27 cellular contexts compared by ENCODE assay signal in genomic region chr11:108431370-108431769, GRCh38. TPM values are rescaled to one million over a fixed set of nuclear protein-coding genes. Genes with fewer than 3 reads are reported as not detected.
"Had no signal": no experiment of that assay in that cellular context is flagged by ENCODE, and none has a peak within 500 bp of the region (broad histone marks: within the 10 kb centered on the region; RNA-seq: fewer than 3 reads in every experiment).

No MANE protein-coding gene starts in this region.

- FAIRE-seq: urothelium cell line had no signal

- H3K36me3 ChIP-seq: stomach, suprapubic skin, thoracic aorta, thyroid gland, tibial artery, transverse colon, upper lobe of left lung, upper lobe of right lung, uterus, vagina had no signal

- H3K27ac ChIP-seq: stomach, suprapubic skin, testis, thoracic aorta, thyroid gland, tibial artery, tibial nerve, transverse colon, upper lobe of left lung, upper lobe of right lung, uterus, vagina had no signal

- H3K9me3 ChIP-seq: suprapubic skin, testis, thoracic aorta, thyroid gland, transverse colon, uterus, vagina had no signal

- ATAC-seq: stimulated activated effector memory CD8-positive, alpha-beta T cell treated with anti-CD3 and anti-CD28 coated beads, Interleukin-12 subunit alpha, Interleukin-12 subunit beta, amount 100 ng/mL, for 72 hours; stimulated activated memory B cell treated with anti-CD40 and anti-IgM and Interleukin-4, amounts not matched to agents 10 μg/mL and 1 μg/mL and 100 μg/mL, for 72 hours; stimulated activated naive B cell treated with anti-CD40 and anti-IgM and Interleukin-4, amounts not matched to agents 10 μg/mL and 1 μg/mL and 100 μg/mL, for 72 hours; stimulated activated naive CD8-positive, alpha-beta T cell treated with anti-CD3 and anti-CD28 coated beads, Interleukin-15, amount 100 ng/mL, for 72 hours; stimulated activated naive CD8-positive, alpha-beta T cell treated with anti-CD3 and anti-CD28 coated beads, Interleukin-15, Interleukin-2, amounts not matched to agents 100 U/mL and 50 U/mL, for 24 hours; upper lobe of right lung had no signal

- H3K4me3 ChIP-seq: stomach, suprapubic skin, testis, thoracic aorta, thyroid gland, tibial artery, tibial nerve, transverse colon, upper lobe of left lung, upper lobe of right lung, uterus, vagina had no signal

- DNase-seq: stimulated activated CD4-positive, alpha-beta T cell treated with anti-CD3 and anti-CD28 coated beads, Interleukin-2, amount 100 ng/mL, for 48 hours; stimulated activated CD4-positive, alpha-beta T cell treated with anti-CD3 and anti-CD28 coated beads, Interleukin-4, amount 100 ng/mL, for 1 hour; stimulated activated CD4-positive, alpha-beta T cell treated with anti-CD3 and anti-CD28 coated beads, Interleukin-4, amount 100 ng/mL, for 24 hours; stimulated activated CD4-positive, alpha-beta T cell treated with anti-CD3 and anti-CD28 coated beads, Interleukin-4, amount 100 ng/mL, for 4 hours; stimulated activated CD8-positive, alpha-beta memory T cell treated with anti-CD3 and anti-CD28 coated beads, Interleukin-4, amount 100 ng/mL, for 48 hours; stimulated activated naive B cell treated with anti-CD40 and anti-IgM and Interleukin-4, amounts not matched to agents 10 μg/mL and 1 μg/mL and 100 μg/mL, for 72 hours; stimulated activated naive CD4-positive, alpha-beta T cell; stimulated activated naive CD4-positive, alpha-beta T cell treated with Interleukin-2 at 50 U/mL for 16 hours; stimulated activated naive CD8-positive, alpha-beta T cell treated with anti-CD3 and anti-CD28 coated beads, Interleukin-15, amount 100 ng/mL, for 72 hours; stimulated activated naive CD8-positive, alpha-beta T cell treated with anti-CD3 and anti-CD28 coated beads, Interleukin-15, Interleukin-2, amounts not matched to agents 100 U/mL and 50 U/mL, for 24 hours; stomach; substantia nigra; testis; thyroid gland; tibial artery; transverse colon; trophoblast cell; upper lobe of left lung; upper lobe of right lung; uterus had no signal

- H3K27me3 ChIP-seq: stomach, suprapubic skin, testis, thyroid gland, tibial artery, tibial nerve, transverse colon, upper lobe of left lung, upper lobe of right lung, uterus, vagina had no signal

- H3K4me1 ChIP-seq: stomach, suprapubic skin, testis, thyroid gland, tibial artery, tibial nerve, transverse colon, upper lobe of left lung, upper lobe of right lung, uterus, vagina had no signal

RNA-seq across cellular contexts. Expression of gene C11orf65, which starts 36.0 kb away (rescaled TPM):
- total RNA-seq: thoracic aorta had no signal
